In genomic region chr3:73423133-73423532, GRCh38 we compare ENCODE assay signal across 18 cellular contexts.
DNase-seq lines count a peak whose midpoint lies in the region; ATAC-seq and TF ChIP-seq lines count a peak whose summit lies in the region.
"Had no signal": no experiment of that assay in that cellular context is flagged by ENCODE, and none has a peak within 500 bp of the region (broad histone marks: within the 10 kb centered on the region; RNA-seq: fewer than 3 reads in every experiment).

No MANE protein-coding gene starts in this region.

- POLR2A ChIA-PET in MCF 10A (lab: Yijun Ruan, JAX): no interaction called here

- no peak for TF ChIP-seq EP300 in sigmoid colon (IDR thresholded peaks at IDR 0.05)

- H3K27ac ChIP-seq in breast epithelium (peak overlapping the region; percentile 12 to 27), hepatocyte (peak overlapping the region; percentile 25), sigmoid colon (peak overlapping the region; percentile 70 to 81 (median 78)), uterus (peak overlapping the region; percentile 70 to 85), foreskin keratinocyte (no peak overlapping the region)
- H3K27ac ChIP-seq: 22Rv1, PC-9 had no signal

- no peak for ATAC-seq in foreskin keratinocyte

- CTCF ChIA-PET in MCF 10A (lab: Yijun Ruan, JAX): interaction anchor here (1.3 kb wide), 1 partner anchor 9 kb away, joined by 4 read pairs; no protein-coding TSS in a partner anchor

- intact Hi-C loops in breast epithelium (cut with DNase I; ENCODE audit: low total_unique reads) (no loop called here), MCF 10A (cut with micrococcal nuclease) (no loop called here), sigmoid colon (cut with DNase I) (loop anchor here (5.0 to 10.0 kb wide), 3 partner anchors 56 to 304 kb away; partner anchors contain the start of gene PDZRN3), uterus (cut with DNase I; ENCODE audit: low total_unique reads) (no loop called here)

- H3K27ac Mint-ChIP-seq in MCF 10A (ENCODE audit: low read depth, unreplicated experiment): no peak overlapping the region
- H3K27ac Mint-ChIP-seq: B cell; CD4-positive, CD25-positive, alpha-beta regulatory T cell had no signal

- DNase-seq in breast epithelium (ENCODE audit: low spot score in 2 of 2) (no peak), MCF 10A (ENCODE audit: unreplicated experiment) (no peak), hepatocyte (ENCODE audit: low spot score) (no peak), sigmoid colon (peak; percentile 19), uterus (no peak), NCI-H2196 treated with DMSO at 0.1 percent for 48 hours (lab: John Stamatoyannopoulos, UW; ENCODE audit: unreplicated experiment) (no peak), foreskin keratinocyte (no peak), germinal center (ENCODE audit: low spot score) (no peak)
- DNase-seq: CD4-positive, CD25-positive, alpha-beta regulatory T cell; HCEC 1CT; KBM-7; NCI-H1436 treated with DMSO at 0.1 percent for 48 hours; NCI-H2029 treated with DMSO at 0.1 percent for 48 hours; NCI-H510A; NCI-H82; PC-9 had no signal

- peaks cover 66% of the 10 kb centered on the region for H3K79me2 ChIP-seq in hepatocyte

- H2AFZ ChIP-seq in hepatocyte: no peak overlapping the region
- H2AFZ ChIP-seq: PC-9 had no signal

- BruUV-seq in MCF 10A (replicated peaks; lab: Mats Ljungman, UMichigan): no TSS peak

- no peak for TF ChIP-seq CTCF in breast epithelium (IDR thresholded peaks at IDR 0.05)
- no peak for TF ChIP-seq CTCF in MCF 10A (IDR thresholded peaks at IDR 0.05; ENCODE audit: unreplicated experiment)
- no peak for TF ChIP-seq CTCF in hepatocyte (IDR thresholded peaks at IDR 0.05; ENCODE audit: poor library complexity)
- TF ChIP-seq CTCF in sigmoid colon (IDR thresholded peaks at IDR 0.05): no peak
- TF ChIP-seq CTCF in uterus (IDR thresholded peaks at IDR 0.05): no peak
- TF ChIP-seq CTCF in foreskin keratinocyte (conservative IDR thresholded peaks at IDR 0.05): no peak

- H3K27me3 ChIP-seq in breast epithelium (no peaks in the 10 kb centered on the region), hepatocyte (no peaks in the 10 kb centered on the region), sigmoid colon (no peaks in the 10 kb centered on the region), uterus (no peaks in the 10 kb centered on the region), foreskin keratinocyte (no peaks in the 10 kb centered on the region)

- TF ChIP-seq POLR2A in breast epithelium (IDR thresholded peaks at IDR 0.05) (no peak), sigmoid colon (IDR thresholded peaks at IDR 0.05) (no peak), uterus (IDR thresholded peaks at IDR 0.05) (no peak)

- no peak overlapping the region for H3K4me3 Mint-ChIP-seq in MCF 10A (ENCODE audit: unreplicated experiment)
- H3K4me3 Mint-ChIP-seq: B cell; CD4-positive, CD25-positive, alpha-beta regulatory T cell had no signal

- no peaks in the 10 kb centered on the region for H3K9me2 ChIP-seq in hepatocyte (replicated peaks; ENCODE audit: insufficient read depth)

- H3K27me3 Mint-ChIP-seq in MCF 10A (ENCODE audit: insufficient read depth, unreplicated experiment): peaks cover 30% of the 10 kb centered on the region

- H3K9me3 ChIP-seq in breast epithelium (no peaks in the 10 kb centered on the region), hepatocyte (ENCODE audit: low read depth) (no peaks in the 10 kb centered on the region), sigmoid colon (no peaks in the 10 kb centered on the region), uterus (no peaks in the 10 kb centered on the region)

- H3K36me3 Mint-ChIP-seq in MCF 10A (ENCODE audit: insufficient read depth, unreplicated experiment): no peaks in the 10 kb centered on the region
- H3K36me3 Mint-ChIP-seq: CD4-positive, CD25-positive, alpha-beta regulatory T cell had no signal

- peaks cover 22% of the 10 kb centered on the region for H4K20me1 ChIP-seq in hepatocyte (ENCODE audit: insufficient read depth, poor library complexity, severe bottlenecking)

- H3K36me3 ChIP-seq in breast epithelium (no peaks in the 10 kb centered on the region), hepatocyte (replicated peaks; ENCODE audit: insufficient read depth, low read depth) (no peaks in the 10 kb centered on the region), sigmoid colon (no peaks in the 10 kb centered on the region), uterus (no peaks in the 10 kb centered on the region)

- no peak overlapping the region for H3K4me2 ChIP-seq in hepatocyte
- H3K4me2 ChIP-seq: PC-9 had no signal

- no peaks in the 10 kb centered on the region for H3K9me3 Mint-ChIP-seq in MCF 10A (ENCODE audit: unreplicated experiment)

- H3K4me1 Mint-ChIP-seq in MCF 10A (ENCODE audit: insufficient read depth, unreplicated experiment): no peaks in the 10 kb centered on the region
- H3K4me1 Mint-ChIP-seq: B cell; CD4-positive, CD25-positive, alpha-beta regulatory T cell had no signal

- H3K4me3 ChIP-seq in breast epithelium: no peak overlapping the region
- H3K4me3 ChIP-seq in hepatocyte: no peak overlapping the region
- peak overlapping the region in 1 of 4 donors; percentile 8 for H3K4me3 ChIP-seq in sigmoid colon
- peak overlapping the region in 1 of 2 donors; percentile 7 for H3K4me3 ChIP-seq in uterus
- H3K4me3 ChIP-seq: PC-9 had no signal

- H3K4me1 ChIP-seq in breast epithelium: no peaks in the 10 kb centered on the region
- H3K4me1 ChIP-seq in hepatocyte (ENCODE audit: insufficient read depth): peaks cover 21% of the 10 kb centered on the region
- peaks cover 0 to 88% (median 79%) of the 10 kb centered on the region in 4 donors for H3K4me1 ChIP-seq in sigmoid colon
- peaks cover 14 to 25% of the 10 kb centered on the region in 2 donors for H3K4me1 ChIP-seq in uterus
- H3K4me1 ChIP-seq in foreskin keratinocyte: no peaks in the 10 kb centered on the region

- WGBS in hepatocyte (ENCODE audit: low lambda C conversion rate, missing lambda C conversion rate): 70% methylated on average over 3 of the region's 3 CpGs
- 78 to 86% methylated on average over 3 of the region's 3 CpGs for WGBS in sigmoid colon, 2 donors
